1 cellular context compared by ENCODE assay signal in genomic region chr2:240989451-240990265, GRCh38.
TF ChIP-seq lines count a peak whose summit lies in the region.

No MANE protein-coding gene starts in this region.

TF ChIP-seq in HEK293, 187 proteins besides CTCF, POLR2A, EP300 and RAD21 (continued from another document):
- no peak for TF ChIP-seq ZBTB11 (tag by site-specific recombination; conservative IDR thresholded peaks at IDR 0.05; ENCODE audit: low read depth)
TF ChIP-seq in HEK293: peak in this region for 0.
